In genomic region chr6:3307436-3307835, GRCh38 we compare ENCODE assay signal across 14 cellular contexts. TPM values are rescaled to one million over a fixed set of nuclear protein-coding genes. Genes with fewer than 3 reads are reported as not detected.
DNase-seq lines count a peak whose midpoint lies in the region; ATAC-seq and TF ChIP-seq lines count a peak whose summit lies in the region.
"Had no signal": no experiment of that assay in that cellular context is flagged by ENCODE, and none has a peak within 500 bp of the region (broad histone marks: within the 10 kb centered on the region; RNA-seq: fewer than 3 reads in every experiment).

No MANE protein-coding gene starts in this region.

- no peaks in the 10 kb centered on the region for H3K4me1 ChIP-seq in endodermal cell (ENCODE audit: control insufficient read depth, insufficient read depth, low read length)
- H3K4me1 ChIP-seq: BE2C, Caco-2, HAP-1 had no signal

- H3K27me3 Mint-ChIP-seq in chondrocyte (ENCODE audit: low read depth) = no peaks in the 10 kb centered on the region
- H3K27me3 Mint-ChIP-seq in endodermal cell (ENCODE audit: insufficient read depth) = peaks cover 1% of the 10 kb centered on the region

- peak; percentile 76 for DNase-seq in chondrocyte (ENCODE audit: low spot score)
- DNase-seq in endodermal cell = peak; percentile 21
- DNase-seq in sciatic nerve (ENCODE audit: low spot score) = peak; percentile 42
- DNase-seq in MV-4-11 (lab: John Stamatoyannopoulos, UW) = no peak
- no peak for DNase-seq in HuH-7 (ENCODE audit: low spot score)
- DNase-seq: ACHN, BE2C, C1 segment of cervical spinal cord, Caco-2 had no signal

- WGBS in endodermal cell (ENCODE audit: insufficient coverage in 1 of 2, insufficient read length in 1 of 2), 2 experiments = 87 to 95% methylated on average over 8 to 12 of the region's 12 CpGs

- TF ChIP-seq CTCF in chondrocyte (IDR thresholded peaks at IDR 0.05) (no peak), endodermal cell (conservative IDR thresholded peaks at IDR 0.05) (no peak)

- H3K27ac Mint-ChIP-seq in chondrocyte (ENCODE audit: unreplicated experiment) (no peak overlapping the region), endodermal cell (no peak overlapping the region)
- H3K27ac Mint-ChIP-seq: CD4-positive, alpha-beta T cell; IgD-negative memory B cell had no signal

- no peaks in the 10 kb centered on the region for H3K36me3 ChIP-seq in endodermal cell (ENCODE audit: control insufficient read depth, insufficient read depth, low read length)
- H3K36me3 ChIP-seq: BE2C, HAP-1 had no signal

- H3K4me1 Mint-ChIP-seq in chondrocyte (ENCODE audit: low read depth) (peaks cover 10% of the 10 kb centered on the region), endodermal cell (no peaks in the 10 kb centered on the region)
- H3K4me1 Mint-ChIP-seq: IgD-negative memory B cell had no signal

- no peak overlapping the region for H3K27ac ChIP-seq in endodermal cell (ENCODE audit: low read depth, low read length)
- H3K27ac ChIP-seq: HL-60 had no signal

- ATAC-seq in sciatic nerve (no peak), HG02678 (IDR thresholded peaks at IDR 0.05; ENCODE audit: unreplicated experiment) (no peak)

- no peak overlapping the region for H3K4me3 ChIP-seq in endodermal cell (ENCODE audit: low read length)
- H3K4me3 ChIP-seq: HAP-1 had no signal

- intact Hi-C loops in sciatic nerve (cut with DNase I) = no loop called here

- H3K4me3 Mint-ChIP-seq in chondrocyte (ENCODE audit: unreplicated experiment) (no peak overlapping the region), endodermal cell (no peak overlapping the region)
- H3K4me3 Mint-ChIP-seq: CD4-positive, alpha-beta T cell; IgD-negative memory B cell had no signal

- H3K9ac ChIP-seq in endodermal cell (ENCODE audit: extremely low read depth, low read length, poor library complexity, severe bottlenecking) = no peak overlapping the region

- H3K27me3 ChIP-seq in endodermal cell (ENCODE audit: control insufficient read depth, insufficient read depth, low read length, poor library complexity, severe bottlenecking) = no peaks in the 10 kb centered on the region

- H3K9me3 Mint-ChIP-seq in chondrocyte (ENCODE audit: low read depth) = peaks cover 17% of the 10 kb centered on the region
- peaks cover 4% of the 10 kb centered on the region for H3K9me3 Mint-ChIP-seq in endodermal cell

- H3K36me3 Mint-ChIP-seq in chondrocyte (ENCODE audit: low read depth) (peaks cover 15% of the 10 kb centered on the region), endodermal cell (ENCODE audit: low read depth) (peaks cover 11% of the 10 kb centered on the region)
- H3K36me3 Mint-ChIP-seq: IgD-negative memory B cell had no signal

- H3K9me3 ChIP-seq in endodermal cell (ENCODE audit: control insufficient read depth, low read length) = no peaks in the 10 kb centered on the region
- H3K9me3 ChIP-seq: BE2C, Caco-2, HAP-1 had no signal

RNA-seq across cellular contexts. Expression of gene PSMG4, which starts 48.7 kb away (rescaled TPM):
- total RNA-seq in chondrocyte (16.2 to 24.7 TPM (median 17.2 TPM) in 3 replicates), endodermal cell (10 to 100 TPM; 16.0 to 21.5 TPM), sciatic nerve (21.2 TPM)
- polyA plus RNA-seq in endodermal cell (2013, experiment 1 of 2) = 18.5 TPM
- polyA plus RNA-seq in endodermal cell (2013, experiment 2 of 2) = 18.2 TPM

Comparison
In these comparisons a context has a peak if more than half of its experiments do, and no peak if none do; other contexts are left out.
1. DNase-seq: peak in chondrocyte (single experiment), endodermal cell (single experiment) and sciatic nerve (single experiment); none in MV-4-11 (single experiment) and HuH-7 (single experiment).